Comparison of ENCODE assay signal across 7 cellular contexts in genomic region chr7:30596043-30596641, GRCh38. TPM values are rescaled to one million over a fixed set of nuclear protein-coding genes. Genes with fewer than 3 reads are reported as not detected.
DNase-seq lines count a peak whose midpoint lies in the region; ATAC-seq and TF ChIP-seq lines count a peak whose summit lies in the region.

No MANE protein-coding gene starts in this region.

- H3K9ac ChIP-seq in SU-DHL-6 (ENCODE audit: low read length) = peak overlapping the region; percentile 90

- H3K27me3 ChIP-seq in SU-DHL-6 (ENCODE audit: low read length) = no peaks in the 10 kb centered on the region

- ATAC-seq in GM21528 (IDR thresholded peaks at IDR 0.05; ENCODE audit: low FRiP score, unreplicated experiment) = no peak

- peaks cover 31% of the 10 kb centered on the region for H4K20me1 ChIP-seq in SU-DHL-6 (ENCODE audit: low read depth, low read length)

- peaks cover 44% of the 10 kb centered on the region for H3K36me3 ChIP-seq in SU-DHL-6 (ENCODE audit: low read length)

- TF ChIP-seq CTCF in SU-DHL-6 (IDR thresholded peaks at IDR 0.05; ENCODE audit: insufficient read depth, low read length, poor library complexity, severe bottlenecking) = no peak
- no peak for TF ChIP-seq CTCF in endothelial cell (IDR thresholded peaks at IDR 0.05; ENCODE audit: unreplicated experiment)
- no peak for TF ChIP-seq CTCF in nephron (IDR thresholded peaks at IDR 0.05; ENCODE audit: unreplicated experiment in 3 of 3)

- peaks cover 10% of the 10 kb centered on the region for H3K27me3 Mint-ChIP-seq in endothelial cell (ENCODE audit: unreplicated experiment)
- no peaks in the 10 kb centered on the region for H3K27me3 Mint-ChIP-seq in nephron (ENCODE audit: low read depth)

- H3K79me2 ChIP-seq in SU-DHL-6 (ENCODE audit: insufficient read depth, low read length) = peaks cover 68% of the 10 kb centered on the region

- no peaks in the 10 kb centered on the region for H3K9me2 ChIP-seq in SU-DHL-6 (replicated peaks; ENCODE audit: insufficient read depth, low read length)

- H3K27ac ChIP-seq in SU-DHL-6 (ENCODE audit: low read depth, low read length) = peak overlapping the region; percentile 89

- peaks cover 17% of the 10 kb centered on the region for H3F3A ChIP-seq in SU-DHL-6 (ENCODE audit: insufficient read depth)

- H3K27ac Mint-ChIP-seq in endothelial cell (ENCODE audit: unreplicated experiment) = no peak overlapping the region
- H3K27ac Mint-ChIP-seq in nephron = peak overlapping the region; percentile 83 to 98 (median 97)

- no peaks in the 10 kb centered on the region for H3K9me3 ChIP-seq in SU-DHL-6 (ENCODE audit: insufficient read depth, low read length)

- H3K4me3 Mint-ChIP-seq in endothelial cell (ENCODE audit: unreplicated experiment) (peak overlapping the region; percentile 100), nephron (peak overlapping the region; percentile 96 to 99 (median 98))

- no peak overlapping the region for H2AFZ ChIP-seq in SU-DHL-6 (ENCODE audit: low read depth, low read length, severe bottlenecking)

- H3K36me3 Mint-ChIP-seq in endothelial cell (ENCODE audit: low read depth, unreplicated experiment) (peaks cover 12% of the 10 kb centered on the region), nephron (ENCODE audit: low read depth) (peaks cover 27% of the 10 kb centered on the region)

- H3K4me1 Mint-ChIP-seq in endothelial cell (ENCODE audit: unreplicated experiment) (peaks cover 22% of the 10 kb centered on the region), nephron (peaks cover 35% of the 10 kb centered on the region)

- peak; percentile 62 for DNase-seq in DMS53 treated with DMSO at 0.1 percent for 48 hours (lab: John Stamatoyannopoulos, UW; ENCODE audit: unreplicated experiment)
- peak; percentile 14 for DNase-seq in HPDE6-E6E7 (ENCODE audit: extremely low spot score)
- no peak for DNase-seq in endothelial cell (ENCODE audit: low spot score)
- DNase-seq in NCI-H128 (lab: John Stamatoyannopoulos, UW; ENCODE audit: unreplicated experiment) = no peak

- peak overlapping the region; percentile 90 for H3K4me3 ChIP-seq in SU-DHL-6 (ENCODE audit: insufficient read depth, low read length, poor library complexity, severe bottlenecking)

- peak overlapping the region; percentile 87 for H3K4me2 ChIP-seq in SU-DHL-6 (ENCODE audit: low read depth, low read length, poor library complexity, severe bottlenecking)

- H3K9me3 Mint-ChIP-seq in endothelial cell (ENCODE audit: unreplicated experiment) (no peaks in the 10 kb centered on the region), nephron (no peaks in the 10 kb centered on the region)

RNA-seq across cellular contexts. Expression of gene GARS1, which starts 1.5 kb away (rescaled TPM):
- 91.3 TPM for total RNA-seq in endothelial cell (ENCODE audit: unreplicated experiment)

Comparison
In these comparisons a context has a peak if more than half of its experiments do, and no peak if none do; other contexts are left out.
1. DNase-seq: peak in DMS53 treated with DMSO at 0.1 percent for 48 hours (single experiment) and HPDE6-E6E7 (single experiment); none in endothelial cell (single experiment) and NCI-H128 (single experiment).